ENCODE assay signal across 1 cellular context in the genomic region with DNA sequence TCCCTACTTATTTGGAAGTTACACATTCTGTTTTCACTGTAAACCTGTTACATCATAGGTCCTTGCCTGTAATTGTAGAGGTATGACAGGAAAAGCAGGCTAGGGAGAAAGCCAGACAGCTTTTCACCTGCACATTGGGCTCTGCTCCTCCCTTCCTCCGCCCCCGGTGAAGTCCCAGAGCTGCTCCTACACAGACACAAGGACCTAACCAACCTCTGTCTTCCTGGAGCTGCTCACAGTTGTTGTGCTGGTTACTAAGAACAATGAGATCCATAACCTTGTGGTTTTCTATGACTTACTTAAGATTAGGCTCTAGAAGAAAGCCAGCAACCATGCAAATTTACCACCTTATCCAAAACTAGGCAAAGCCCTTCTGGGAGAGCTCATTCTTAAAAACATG.
TF ChIP-seq lines count a peak whose summit lies in the region.

No MANE protein-coding gene starts in this region.

TF ChIP-seq in GM12891, 5 proteins besides CTCF, POLR2A, EP300 and RAD21:
- no peak for TF ChIP-seq SPI1 (IDR thresholded peaks at IDR 0.05; ENCODE audit: low read depth, low read length)
- TF ChIP-seq TAF1 (IDR thresholded peaks at IDR 0.05; ENCODE audit: low read depth, low read length), result no peak
- no peak for TF ChIP-seq POU2F2 (IDR thresholded peaks at IDR 0.05; ENCODE audit: low read depth, low read length)
- TF ChIP-seq PAX5 (IDR thresholded peaks at IDR 0.05; ENCODE audit: insufficient read depth, low read length, severe bottlenecking), result no peak
- no peak for TF ChIP-seq POLR2AphosphoS5 (IDR thresholded peaks at IDR 0.05; ENCODE audit: low read depth, low read length)
